ENCODE assay signal across 1 cellular context in genomic region chr21:45591619-45592207, GRCh38.
TF ChIP-seq lines count a peak whose summit lies in the region.

No MANE protein-coding gene starts in this region.

TF ChIP-seq in K562, 482 proteins besides CTCF, POLR2A, EP300 and RAD21 (continued from another document and continues in another):
- no peak for TF ChIP-seq ARID3B (CRISPR knock-in tag; IDR thresholded peaks at IDR 0.05; ENCODE audit: borderline replicate concordance)
- TF ChIP-seq ZNF318 (IDR thresholded peaks at IDR 0.05; ENCODE audit: borderline replicate concordance in 1 of 2, low read depth in 1 of 2) = no peak
- no peak for TF ChIP-seq MITF (IDR thresholded peaks at IDR 0.05)
- no peak for TF ChIP-seq MCM3 (IDR thresholded peaks at IDR 0.05)
- TF ChIP-seq TBL1XR1 (IDR thresholded peaks at IDR 0.05; ENCODE audit: low read length in 2 of 2) = no peak
- TF ChIP-seq CREB1 (IDR thresholded peaks at IDR 0.05) = no peak
- TF ChIP-seq CREB1 (CRISPR knock-in tag; IDR thresholded peaks at IDR 0.05) = no peak
- no peak for TF ChIP-seq ZC3H11A (IDR thresholded peaks at IDR 0.05; ENCODE audit: low read depth, low read length)
- no peak for TF ChIP-seq ZZZ3 (IDR thresholded peaks at IDR 0.05)
- no peak for TF ChIP-seq USF2 (CRISPR knock-in tag; IDR thresholded peaks at IDR 0.05)
- TF ChIP-seq ELF2 (CRISPR knock-in tag; IDR thresholded peaks at IDR 0.05) = no peak
- no peak for TF ChIP-seq XRCC3 (IDR thresholded peaks at IDR 0.05)
- peak in 1 of 2 experiments; percentile 15; a peak in 1 of 4 replicates for TF ChIP-seq ARNT (IDR thresholded peaks at IDR 0.05)
- peak; percentile 78 for TF ChIP-seq PHB2 (IDR thresholded peaks at IDR 0.05; ENCODE audit: low read depth)
- TF ChIP-seq KLF10 (CRISPR knock-in tag; IDR thresholded peaks at IDR 0.05) = no peak
- TF ChIP-seq BRCA1 (IDR thresholded peaks at IDR 0.05) = no peak
- no peak for TF ChIP-seq BRCA1 (CRISPR knock-in tag; IDR thresholded peaks at IDR 0.05)
- TF ChIP-seq SFPQ (IDR thresholded peaks at IDR 0.05; ENCODE audit: low read depth, low read length) = no peak
- TF ChIP-seq NR2C2 (CRISPR knock-in tag; IDR thresholded peaks at IDR 0.05) = no peak
- no peak for TF ChIP-seq NR2C2 (tag; IDR thresholded peaks at IDR 0.05)
- no peak for TF ChIP-seq CXXC5 (CRISPR knock-in tag; IDR thresholded peaks at IDR 0.05)
- peak; percentile 6; the same call in 1 of the 2 replicates for TF ChIP-seq ARID1B (IDR thresholded peaks at IDR 0.05)
- TF ChIP-seq JUND (IDR thresholded peaks at IDR 0.05; ENCODE audit: borderline replicate concordance, low read depth, low read length) = no peak
- TF ChIP-seq JUND (tag; IDR thresholded peaks at IDR 0.05; ENCODE audit: borderline replicate concordance, low read depth, low read length) = no peak
- TF ChIP-seq ZNF584 (CRISPR knock-in tag; IDR thresholded peaks at IDR 0.05; ENCODE audit: low read depth) = peak; percentile 67; the same call in 1 of the 2 replicates
- TF ChIP-seq HMGN3 (IDR thresholded peaks at IDR 0.05; ENCODE audit: borderline replicate concordance, extremely low read depth, insufficient read length, low read depth, low read length) = no peak
- peak in 1 of 2 experiments; percentile 49; a peak in 2 of 4 replicates for TF ChIP-seq TRIM24 (IDR thresholded peaks at IDR 0.05)
- TF ChIP-seq SMC3 (conservative IDR thresholded peaks at IDR 0.05; ENCODE audit: insufficient read depth, low read depth, low read length) = no peak
- TF ChIP-seq FOXJ2 (tag; IDR thresholded peaks at IDR 0.05) = no peak
- TF ChIP-seq RB1 (IDR thresholded peaks at IDR 0.05; ENCODE audit: low read depth) = no peak
- TF ChIP-seq ZNF445 (CRISPR knock-in tag; IDR thresholded peaks at IDR 0.05; ENCODE audit: low read depth) = no peak
- no peak for TF ChIP-seq E4F1 (CRISPR knock-in tag; IDR thresholded peaks at IDR 0.05; ENCODE audit: borderline replicate concordance)
- TF ChIP-seq MEIS2 (IDR thresholded peaks at IDR 0.05; ENCODE audit: partially characterized antibody) = no peak
- no peak for TF ChIP-seq ZBED1 (IDR thresholded peaks at IDR 0.05)
- no peak for TF ChIP-seq ZNF23 (CRISPR knock-in tag; IDR thresholded peaks at IDR 0.05)
- TF ChIP-seq HLTF (IDR thresholded peaks at IDR 0.05) = peak; percentile 86
- TF ChIP-seq RNF2 (IDR thresholded peaks at IDR 0.05) = no peak
- peak; percentile 69 for TF ChIP-seq BCOR (IDR thresholded peaks at IDR 0.05)
- TF ChIP-seq MAFK (IDR thresholded peaks at IDR 0.05; ENCODE audit: low read length) = no peak
- TF ChIP-seq RBM14 (IDR thresholded peaks at IDR 0.05; ENCODE audit: borderline replicate concordance, insufficient read depth, low read depth, low read length) = no peak
- no peak for TF ChIP-seq ZNF507 (tag; conservative IDR thresholded peaks at IDR 0.05)
- TF ChIP-seq NFATC3 (IDR thresholded peaks at IDR 0.05) = peak; percentile 76; the same call in 1 of the 2 replicates
- TF ChIP-seq CBX5 (IDR thresholded peaks at IDR 0.05; ENCODE audit: borderline replicate concordance, low read depth) = no peak
- no peak for TF ChIP-seq PKNOX1 (IDR thresholded peaks at IDR 0.05)
- no peak for TF ChIP-seq RBFOX2 (IDR thresholded peaks at IDR 0.05; ENCODE audit: low read depth, low read length)
- TF ChIP-seq SMARCE1 (IDR thresholded peaks at IDR 0.05) = no peak
- TF ChIP-seq TCF7 (IDR thresholded peaks at IDR 0.05; ENCODE audit: borderline replicate concordance) = no peak
- TF ChIP-seq TRIM25 (IDR thresholded peaks at IDR 0.05; ENCODE audit: borderline replicate concordance) = peak; percentile 92
